In the genomic region with DNA sequence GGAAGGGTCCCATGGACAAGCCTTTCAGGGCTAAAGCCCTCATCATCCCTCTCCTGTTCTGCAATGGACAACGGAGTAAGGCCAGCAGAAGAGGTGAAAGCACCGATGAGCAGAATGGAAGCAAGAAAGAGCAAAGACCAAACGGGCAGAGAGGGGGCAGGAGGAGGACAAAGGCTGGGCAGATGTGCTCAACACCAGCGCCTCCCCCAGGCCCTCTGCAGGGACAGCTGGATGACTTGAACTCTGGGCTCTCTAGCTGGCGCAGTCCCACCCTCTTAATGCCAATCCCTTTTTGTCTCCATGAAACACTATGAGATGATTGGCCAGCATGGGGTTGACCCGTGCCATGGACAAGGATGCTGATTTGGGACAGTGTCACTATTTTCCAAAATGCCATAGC, we compare ENCODE assay signal across 19 cellular contexts. TPM values are rescaled to one million over a fixed set of nuclear protein-coding genes. Genes with fewer than 3 reads are reported as not detected.
"Had no signal": no experiment of that assay in that cellular context is flagged by ENCODE, and none has a peak within 500 bp of the region (broad histone marks: within the 10 kb centered on the region; RNA-seq: fewer than 3 reads in every experiment).

No MANE protein-coding gene starts in this region.

- DNase-seq: activated B cell treated with CpG ODN at 0.5 μM for 24 hours; activated CD4-positive, alpha-beta T cell treated with anti-CD3 and anti-CD28 coated beads, Interleukin-2, amount 50 U/mL, for 1 hour; dorsolateral prefrontal cortex; heart left ventricle; naive thymus-derived CD4-positive, alpha-beta T cell; right cardiac atrium; stimulated activated CD4-positive, alpha-beta T cell treated with anti-CD3 and anti-CD28 coated beads, Interleukin-2, amount 100 ng/mL, for 48 hours; stimulated activated CD8-positive, alpha-beta memory T cell treated with anti-CD3 and anti-CD28 coated beads, Interleukin-4, amount 100 ng/mL, for 48 hours; stomach; T-cell; T1000 had no signal

- H3K4me1 Mint-ChIP-seq: activated B cell treated with CpG ODN at 0.5 μM for 24 hours; activated naive CD4-positive, alpha-beta T cell treated with anti-CD3 and anti-CD28 coated beads, Interleukin-2, amount 50 U/mL, for 24 hours; T-cell had no signal

- FAIRE-seq: endothelial cell of umbilical vein, frontal cortex, islet of Langerhans had no signal

- H3K9me3 ChIP-seq: heart left ventricle, stomach had no signal

- H3K27me3 Mint-ChIP-seq: activated B cell treated with CpG ODN at 0.5 μM for 24 hours; activated naive CD4-positive, alpha-beta T cell treated with anti-CD3 and anti-CD28 coated beads, Interleukin-2, amount 50 U/mL, for 24 hours; naive thymus-derived CD4-positive, alpha-beta T cell; T-cell had no signal

- H3K4me3 Mint-ChIP-seq: activated B cell treated with CpG ODN at 0.5 μM for 24 hours; activated naive CD4-positive, alpha-beta T cell treated with anti-CD3 and anti-CD28 coated beads, Interleukin-2, amount 50 U/mL, for 24 hours; brain; naive thymus-derived CD4-positive, alpha-beta T cell; T-cell had no signal

- H3K27me3 ChIP-seq: dorsolateral prefrontal cortex, heart left ventricle, stomach had no signal

- H3K27ac Mint-ChIP-seq: activated B cell treated with CpG ODN at 0.5 μM for 24 hours; activated naive CD4-positive, alpha-beta T cell treated with anti-CD3 and anti-CD28 coated beads, Interleukin-2, amount 50 U/mL, for 24 hours had no signal

- H3K4me3 ChIP-seq: dorsolateral prefrontal cortex, heart left ventricle, stomach had no signal

- H3K9me3 Mint-ChIP-seq: activated B cell treated with CpG ODN at 0.5 μM for 24 hours; activated naive CD4-positive, alpha-beta T cell treated with anti-CD3 and anti-CD28 coated beads, Interleukin-2, amount 50 U/mL, for 24 hours; brain; naive thymus-derived CD4-positive, alpha-beta T cell; T-cell had no signal

- H3K27ac ChIP-seq: dorsolateral prefrontal cortex had no signal

- ATAC-seq: heart left ventricle; naive thymus-derived CD4-positive, alpha-beta T cell; right cardiac atrium; T-cell had no signal

RNA-seq across cellular contexts. Expression of a gene that starts 33.7 kb away (rescaled TPM):
- total RNA-seq: mononuclear cell had no signal

RNA-seq across cellular contexts. Expression of a gene that starts 59.1 kb away (rescaled TPM):
- total RNA-seq: activated B cell treated with CpG ODN at 0.5 μM for 24 hours; chondrocyte; endothelial cell of umbilical vein; lung microvascular endothelial cell; mononuclear cell; naive thymus-derived CD4-positive, alpha-beta T cell; T-cell had no signal
- polyA plus RNA-seq: naive thymus-derived CD4-positive, alpha-beta T cell had no signal
